Comparison of ENCODE assay signal across 9 cellular contexts in the genomic region with DNA sequence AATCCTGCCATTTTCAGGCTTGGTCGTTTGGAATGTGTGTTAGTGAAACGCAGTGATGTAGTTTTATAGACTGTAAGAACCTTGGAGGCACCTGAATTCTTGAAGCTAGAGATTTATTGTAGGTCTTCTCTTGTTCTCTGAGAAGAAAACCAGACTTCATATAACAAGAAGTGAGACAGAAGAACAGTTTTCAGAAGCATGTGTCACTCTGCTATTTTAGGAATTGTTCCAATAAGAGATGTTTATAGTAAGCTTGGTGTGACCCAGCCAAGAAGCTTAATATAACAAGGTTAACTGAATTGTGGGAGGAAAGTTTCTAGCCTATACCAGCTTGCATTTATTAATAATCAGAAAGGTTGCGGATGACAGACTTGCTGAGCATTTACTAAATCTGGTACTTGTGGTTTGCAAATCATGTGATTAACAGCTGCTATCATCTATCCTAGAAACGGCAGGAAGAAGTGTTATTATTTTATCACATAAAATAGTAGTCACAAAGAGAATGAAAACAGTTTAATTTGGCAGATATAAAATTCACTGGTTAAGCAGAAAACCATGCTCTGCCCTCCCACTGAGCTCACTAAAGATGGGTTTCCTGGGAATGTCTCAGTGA.
DNase-seq lines count a peak whose midpoint lies in the region; ATAC-seq, FAIRE-seq and TF ChIP-seq lines count a peak whose summit lies in the region.
"Had no signal": no experiment of that assay in that cellular context is flagged by ENCODE, and none has a peak within 500 bp of the region (broad histone marks: within the 10 kb centered on the region; RNA-seq: fewer than 3 reads in every experiment).

No MANE protein-coding gene starts in this region.

- no peak for TF ChIP-seq CTCF in DND-41 (IDR thresholded peaks at IDR 0.05; ENCODE audit: borderline replicate concordance, extremely low read depth, low read length, poor library complexity, severe bottlenecking)

- H3K27ac ChIP-seq in DND-41 (ENCODE audit: low read length): no peak overlapping the region
- H3K27ac ChIP-seq: gastrocnemius medialis had no signal

- no peaks in the 10 kb centered on the region for H4K20me1 ChIP-seq in DND-41 (ENCODE audit: insufficient read depth, low read length)

- H3K4me1 ChIP-seq in DND-41 (ENCODE audit: insufficient read depth, low read length): peaks cover 9% of the 10 kb centered on the region

- FAIRE-seq in HTR-8/SVneo (lab: Jason Lieb, UNC): no peak

- no peak overlapping the region for H3K4me2 ChIP-seq in DND-41 (ENCODE audit: insufficient read depth, low read length)

- H3K79me2 ChIP-seq in DND-41 (ENCODE audit: insufficient read depth, low read length): no peaks in the 10 kb centered on the region

- H3K4me3 ChIP-seq in DND-41 (ENCODE audit: low read depth in 1 of 2, low read length in 2 of 2) (no peak overlapping the region), skeletal muscle cell (ENCODE audit: low read depth, low read length) (no peak overlapping the region)
- H3K4me3 ChIP-seq: gastrocnemius medialis had no signal

- ATAC-seq in DND-41 (ENCODE audit: insufficient read depth, low read depth) (0 out of 3 replicates have a peak, but pooled peaks have one; percentile 29), GM19463 (IDR thresholded peaks at IDR 0.05; ENCODE audit: unreplicated experiment) (peak; percentile 75), HG03439 (IDR thresholded peaks at IDR 0.05; ENCODE audit: unreplicated experiment) (peak; percentile 65)

- H2AFZ ChIP-seq in DND-41 (ENCODE audit: low read depth, low read length): no peak overlapping the region

- H3K9ac ChIP-seq in DND-41 (ENCODE audit: low read depth, low read length): no peak overlapping the region

- no peaks in the 10 kb centered on the region for H3K36me3 ChIP-seq in DND-41 (ENCODE audit: insufficient read depth, low read length)
- H3K36me3 ChIP-seq: gastrocnemius medialis had no signal

- no peaks in the 10 kb centered on the region for H3K27me3 ChIP-seq in DND-41 (ENCODE audit: insufficient read depth, low read length, poor library complexity)
- H3K27me3 ChIP-seq: gastrocnemius medialis had no signal

- DNase-seq in DND-41 (no peak), brain pericyte (ENCODE audit: low read depth, low spot score) (peak; percentile 86), skeletal muscle cell (ENCODE audit: low read depth) (peak; percentile 75), HUDEP-2 (lab: John Stamatoyannopoulos, UW; ENCODE audit: unreplicated experiment in 76 of 76) (no peak), NCI-H345 treated with DMSO at 0.1 percent for 48 hours (lab: John Stamatoyannopoulos, UW; ENCODE audit: unreplicated experiment) (no peak), HTR-8/SVneo (ENCODE audit: insufficient read length, low spot score) (no peak)
- DNase-seq: gastrocnemius medialis had no signal

- no peaks in the 10 kb centered on the region for H3K9me3 ChIP-seq in DND-41 (ENCODE audit: insufficient read depth, low read length, severe bottlenecking)
- H3K9me3 ChIP-seq: gastrocnemius medialis had no signal

Comparison
In these comparisons a context has a peak if more than half of its experiments do, and no peak if none do; other contexts are left out.
1. DNase-seq: peak in brain pericyte (single experiment) and skeletal muscle cell (single experiment); none in DND-41 (single experiment), HUDEP-2 (0 of 76), NCI-H345 treated with DMSO at 0.1 percent for 48 hours (single experiment) and HTR-8/SVneo (single experiment).
2. Peak in every context shown above with its lines, with median percentiles within 50 percentile points of each other: ATAC-seq.